Comparison of ENCODE assay signal across 14 cellular contexts in genomic region chr4:185837415-185838103, GRCh38. TPM values are rescaled to one million over a fixed set of nuclear protein-coding genes. Genes with fewer than 3 reads are reported as not detected.
DNase-seq lines count a peak whose midpoint lies in the region; ATAC-seq and TF ChIP-seq lines count a peak whose summit lies in the region.
"Had no signal": no experiment of that assay in that cellular context is flagged by ENCODE, and none has a peak within 500 bp of the region (broad histone marks: within the 10 kb centered on the region; RNA-seq: fewer than 3 reads in every experiment).

No MANE protein-coding gene starts in this region.

- peaks cover 56% of the 10 kb centered on the region for H3K4me1 ChIP-seq in left ventricle myocardium inferior
- H3K4me1 ChIP-seq in muscle layer of colon (ENCODE audit: insufficient read depth, low read length): peaks cover 48% of the 10 kb centered on the region
- peaks cover 36% of the 10 kb centered on the region for H3K4me1 ChIP-seq in vagina

- no peaks in the 10 kb centered on the region for H3K9me3 Mint-ChIP-seq in endothelial cell (ENCODE audit: unreplicated experiment)
- H3K9me3 Mint-ChIP-seq: dendritic cell treated with granulocyte-macrophage colony-stimulating factor and Interleukin-4, amounts not matched to agents 40 ng/mL and 50 ng/mL, for 4 days; T-helper 2 cell treated with Interferon-gamma antibody and Interleukin-4, amounts not matched to agents 5 μg/mL and 100 μg/mL, for 36 hours had no signal

- DNase-seq in left ventricle myocardium inferior (no peak), left ventricle myocardium superior (no peak), endothelial cell (ENCODE audit: low spot score) (no peak), vagina (ENCODE audit: extremely low spot score in 2 of 2) (no peak), RKO (ENCODE audit: low spot score) (no peak)
- DNase-seq: Caco-2; HCEC 1CT; naive thymus-derived CD4-positive, alpha-beta T cell; Peyer's patch had no signal

- intact Hi-C loops in left ventricle myocardium inferior (cut with micrococcal nuclease) (no loop called here), left ventricle myocardium superior (cut with micrococcal nuclease) (no loop called here), vagina (cut with DNase I) (no loop called here)

- H3K4me1 Mint-ChIP-seq in endothelial cell (ENCODE audit: unreplicated experiment): peaks cover 8% of the 10 kb centered on the region
- H3K4me1 Mint-ChIP-seq: naive thymus-derived CD4-positive, alpha-beta T cell had no signal

- no peak for ATAC-seq in left ventricle myocardium superior
- ATAC-seq in GM21526 (IDR thresholded peaks at IDR 0.05; ENCODE audit: low FRiP score, unreplicated experiment): no peak
- ATAC-seq in GM18873 (IDR thresholded peaks at IDR 0.05; ENCODE audit: low FRiP score, unreplicated experiment): no peak
- ATAC-seq: naive thymus-derived CD4-positive, alpha-beta T cell had no signal

- no peak overlapping the region for H3K4me3 Mint-ChIP-seq in endothelial cell (ENCODE audit: unreplicated experiment)
- H3K4me3 Mint-ChIP-seq: dendritic cell treated with granulocyte-macrophage colony-stimulating factor and Interleukin-4, amounts not matched to agents 40 ng/mL and 50 ng/mL, for 4 days; naive thymus-derived CD4-positive, alpha-beta T cell; T-helper 2 cell treated with Interferon-gamma antibody and Interleukin-4, amounts not matched to agents 5 μg/mL and 100 μg/mL, for 36 hours had no signal

- TF ChIP-seq CTCF in left ventricle myocardium inferior (IDR thresholded peaks at IDR 0.05; ENCODE audit: borderline replicate concordance) (no peak), endothelial cell (IDR thresholded peaks at IDR 0.05; ENCODE audit: unreplicated experiment) (no peak), vagina (IDR thresholded peaks at IDR 0.05) (no peak)

- H3K36me3 Mint-ChIP-seq in endothelial cell (ENCODE audit: low read depth, unreplicated experiment): no peaks in the 10 kb centered on the region
- H3K36me3 Mint-ChIP-seq: naive thymus-derived CD4-positive, alpha-beta T cell had no signal

- H3K36me3 ChIP-seq in left ventricle myocardium inferior (no peaks in the 10 kb centered on the region), muscle layer of colon (ENCODE audit: insufficient read depth, low read length) (no peaks in the 10 kb centered on the region), vagina (no peaks in the 10 kb centered on the region)
- H3K36me3 ChIP-seq: Peyer's patch had no signal

- H3K9me3 ChIP-seq in left ventricle myocardium inferior (replicated peaks) (no peaks in the 10 kb centered on the region), muscle layer of colon (ENCODE audit: low read length) (no peaks in the 10 kb centered on the region), vagina (no peaks in the 10 kb centered on the region)
- H3K9me3 ChIP-seq: Peyer's patch had no signal

- H3K27me3 ChIP-seq in left ventricle myocardium inferior (ENCODE audit: low read depth) (no peaks in the 10 kb centered on the region), muscle layer of colon (ENCODE audit: control insufficient read depth in 1 of 2, insufficient read depth in 2 of 2, low read length in 2 of 2) (no peaks in the 10 kb centered on the region), vagina (no peaks in the 10 kb centered on the region)
- H3K27me3 ChIP-seq: Peyer's patch had no signal

- no peaks in the 10 kb centered on the region for H3K27me3 Mint-ChIP-seq in endothelial cell (ENCODE audit: unreplicated experiment)

- H3K27ac ChIP-seq in left ventricle myocardium inferior (replicated peaks) (peak overlapping the region; percentile 88), muscle layer of colon (ENCODE audit: low read depth, low read length) (peak overlapping the region; percentile 96), vagina (peak overlapping the region; percentile 76)

- H3K4me3 ChIP-seq in left ventricle myocardium inferior (no peak overlapping the region), muscle layer of colon (ENCODE audit: low read depth in 1 of 2, low read length in 2 of 2) (no peak overlapping the region), vagina (no peak overlapping the region)
- H3K4me3 ChIP-seq: Peyer's patch had no signal

- no peak overlapping the region for H3K9ac ChIP-seq in muscle layer of colon (ENCODE audit: low read length)

- peak overlapping the region; percentile 67 for H3K27ac Mint-ChIP-seq in endothelial cell (ENCODE audit: unreplicated experiment)
- H3K27ac Mint-ChIP-seq: dendritic cell treated with granulocyte-macrophage colony-stimulating factor and Interleukin-4, amounts not matched to agents 40 ng/mL and 50 ng/mL, for 4 days; naive thymus-derived CD4-positive, alpha-beta T cell; T-helper 2 cell treated with Interferon-gamma antibody and Interleukin-4, amounts not matched to agents 5 μg/mL and 100 μg/mL, for 36 hours had no signal

- no peak for TF ChIP-seq POLR2A in vagina (IDR thresholded peaks at IDR 0.05)

RNA-seq across cellular contexts. Expression of gene SORBS2, which starts 25.6 kb away (rescaled TPM):
- total RNA-seq in left ventricle myocardium inferior (1,282 TPM), left ventricle myocardium superior (911 TPM), endothelial cell (ENCODE audit: unreplicated experiment) (20.0 TPM), vagina (60.4 TPM)

Comparison
In these comparisons a context has a peak if more than half of its experiments do, and no peak if none do; other contexts are left out.
1. RNA of gene SORBS2, which starts 25.6 kb away (total RNA-seq): 1,282 TPM in left ventricle myocardium inferior (single experiment) and 911 TPM in left ventricle myocardium superior (single experiment); 60.4 TPM in vagina (single experiment) and 20.0 TPM in endothelial cell (single experiment); every median in the first group is over 10 times any median in the second.
2. Peak in every context shown above with its lines, with median percentiles within 50 percentile points of each other: H3K27ac ChIP-seq.